ENCODE assay signal across 1 cellular context in genomic region chr20:63782051-63782471, GRCh38.
TF ChIP-seq lines count a peak whose summit lies in the region.

No MANE protein-coding gene starts in this region.

TF ChIP-seq in HepG2, 621 proteins besides CTCF, POLR2A, EP300 and RAD21 (continues in another document):
- no peak for TF ChIP-seq REPIN1 (CRISPR knock-in tag; IDR thresholded peaks at IDR 0.05; ENCODE audit: borderline replicate concordance, low read depth)
- TF ChIP-seq MTA3 (CRISPR knock-in tag; IDR thresholded peaks at IDR 0.05), result no peak
- no peak for TF ChIP-seq CHD4 (IDR thresholded peaks at IDR 0.05; ENCODE audit: borderline replicate concordance, low read length)
- no peak for TF ChIP-seq JDP2 (CRISPR knock-in tag; IDR thresholded peaks at IDR 0.05; ENCODE audit: borderline replicate concordance)
- no peak for TF ChIP-seq CEBPB (IDR thresholded peaks at IDR 0.05; ENCODE audit: borderline replicate concordance, low read depth, low read length)
- 0 out of 2 replicates have a peak, but pooled peaks have one; percentile 18 for TF ChIP-seq SALL1 (CRISPR knock-in tag; IDR thresholded peaks at IDR 0.05)
- no peak for TF ChIP-seq THAP8 (CRISPR knock-in tag; IDR thresholded peaks at IDR 0.05; ENCODE audit: borderline replicate concordance)
- no peak for TF ChIP-seq SOX5 (CRISPR knock-in tag; IDR thresholded peaks at IDR 0.05; ENCODE audit: borderline replicate concordance)
- TF ChIP-seq ZBTB20 (CRISPR knock-in tag; IDR thresholded peaks at IDR 0.05; ENCODE audit: borderline replicate concordance, low read depth), result no peak
- no peak for TF ChIP-seq ARID3A (IDR thresholded peaks at IDR 0.05; ENCODE audit: low read depth, low read length)
- no peak for TF ChIP-seq ZNF652 (CRISPR knock-in tag; IDR thresholded peaks at IDR 0.05; ENCODE audit: borderline replicate concordance, low read depth)
- TF ChIP-seq ZBTB42 (CRISPR knock-in tag; IDR thresholded peaks at IDR 0.05), result no peak
- no peak for TF ChIP-seq ZNF615 (CRISPR knock-in tag; IDR thresholded peaks at IDR 0.05; ENCODE audit: borderline replicate concordance)
- peak; percentile 15; the same call in 1 of the 2 replicates for TF ChIP-seq TBX2 (CRISPR knock-in tag; IDR thresholded peaks at IDR 0.05; ENCODE audit: borderline replicate concordance)
- no peak for TF ChIP-seq EED (CRISPR knock-in tag; IDR thresholded peaks at IDR 0.05)
- no peak for TF ChIP-seq ZSCAN12 (CRISPR knock-in tag; IDR thresholded peaks at IDR 0.05)
- no peak for TF ChIP-seq ZNF710 (CRISPR knock-in tag; IDR thresholded peaks at IDR 0.05; ENCODE audit: borderline replicate concordance)
- TF ChIP-seq NFIC (IDR thresholded peaks at IDR 0.05; ENCODE audit: low read length), result no peak
- no peak for TF ChIP-seq ZC3H4 (CRISPR knock-in tag; IDR thresholded peaks at IDR 0.05; ENCODE audit: borderline replicate concordance)
- TF ChIP-seq HMGXB4 (CRISPR knock-in tag; IDR thresholded peaks at IDR 0.05; ENCODE audit: borderline replicate concordance in 1 of 2, low read depth in 1 of 2), result peak in 1 of 2 experiments; percentile 29; a peak in 1 of 4 replicates
- TF ChIP-seq SP140L (CRISPR knock-in tag; IDR thresholded peaks at IDR 0.05; ENCODE audit: borderline replicate concordance), result no peak
- TF ChIP-seq ESRRA (CRISPR knock-in tag; IDR thresholded peaks at IDR 0.05; ENCODE audit: low read depth), result no peak
- no peak; the same call in 1 of the 2 replicates for TF ChIP-seq TAF1 (CRISPR knock-in tag; IDR thresholded peaks at IDR 0.05)
- no peak for TF ChIP-seq ZFP36 (IDR thresholded peaks at IDR 0.05; ENCODE audit: borderline replicate concordance, low read depth, low read length, partially characterized antibody)
- no peak for TF ChIP-seq PAF1 (CRISPR knock-in tag; IDR thresholded peaks at IDR 0.05)
- peak; percentile 63 for TF ChIP-seq ZNF687 (CRISPR knock-in tag; IDR thresholded peaks at IDR 0.05)
- TF ChIP-seq FOXK2 (IDR thresholded peaks at IDR 0.05), result no peak
- 0 out of 2 replicates have a peak, but pooled peaks have one; percentile 23 for TF ChIP-seq CBFB (CRISPR knock-in tag; IDR thresholded peaks at IDR 0.05)
- TF ChIP-seq RBM22 (optimal IDR thresholded peaks at IDR 0.05; ENCODE audit: low read length), result no peak
- 0 out of 2 replicates have a peak, but pooled peaks have one; percentile 18 for TF ChIP-seq HDAC2 (CRISPR knock-in tag; IDR thresholded peaks at IDR 0.05)
- TF ChIP-seq ZNF232 (CRISPR knock-in tag; IDR thresholded peaks at IDR 0.05; ENCODE audit: borderline replicate concordance), result no peak
- no peak for TF ChIP-seq NFKBIZ (CRISPR knock-in tag; IDR thresholded peaks at IDR 0.05)
- no peak for TF ChIP-seq ATF6 (CRISPR knock-in tag; conservative IDR thresholded peaks at IDR 0.05)
- TF ChIP-seq SNRNP70 (IDR thresholded peaks at IDR 0.05; ENCODE audit: low read depth, low read length), result no peak
- TF ChIP-seq GATAD2A (CRISPR knock-in tag; IDR thresholded peaks at IDR 0.05), result 0 out of 2 replicates have a peak, but pooled peaks have one; percentile 21
- no peak for TF ChIP-seq ZSCAN22 (CRISPR knock-in tag; IDR thresholded peaks at IDR 0.05)
- no peak for TF ChIP-seq ZNF776 (CRISPR knock-in tag; IDR thresholded peaks at IDR 0.05)
- TF ChIP-seq ZNF563 (CRISPR knock-in tag; IDR thresholded peaks at IDR 0.05), result no peak
- no peak; the same call in 1 of the 2 replicates for TF ChIP-seq NR2F6 (IDR thresholded peaks at IDR 0.05)
- no peak for TF ChIP-seq NR2F6 (CRISPR knock-in tag; IDR thresholded peaks at IDR 0.05)
- TF ChIP-seq SATB2 (CRISPR knock-in tag; IDR thresholded peaks at IDR 0.05), result no peak
- TF ChIP-seq ZNF670 (CRISPR knock-in tag; IDR thresholded peaks at IDR 0.05; ENCODE audit: borderline replicate concordance), result no peak
- TF ChIP-seq ZBTB49 (CRISPR knock-in tag; IDR thresholded peaks at IDR 0.05; ENCODE audit: borderline replicate concordance), result no peak
- TF ChIP-seq THRA (CRISPR knock-in tag; IDR thresholded peaks at IDR 0.05; ENCODE audit: borderline replicate concordance), result 0 out of 2 replicates have a peak, but pooled peaks have one; percentile 24
- no peak for TF ChIP-seq RFX1 (IDR thresholded peaks at IDR 0.05)
- TF ChIP-seq KDM5B (CRISPR knock-in tag; IDR thresholded peaks at IDR 0.05; ENCODE audit: borderline replicate concordance), result peak; percentile 16; the same call in 1 of the 2 replicates
- no peak for TF ChIP-seq ZNF672 (CRISPR knock-in tag; IDR thresholded peaks at IDR 0.05)
- no peak for TF ChIP-seq ZNF136 (CRISPR knock-in tag; IDR thresholded peaks at IDR 0.05; ENCODE audit: low read depth)
- no peak for TF ChIP-seq FOXA3 (CRISPR knock-in tag; IDR thresholded peaks at IDR 0.05)
- peak; percentile 22 for TF ChIP-seq HNRNPLL (IDR thresholded peaks at IDR 0.05; ENCODE audit: low read depth, low read length, poor library complexity, severe bottlenecking)
